9 cellular contexts compared by ENCODE assay signal in genomic region chr12:108570743-108571603, GRCh38. TPM values are rescaled to one million over a fixed set of nuclear protein-coding genes. Genes with fewer than 3 reads are reported as not detected.
DNase-seq lines count a peak whose midpoint lies in the region; ATAC-seq, FAIRE-seq and TF ChIP-seq lines count a peak whose summit lies in the region.
"Had no signal": no experiment of that assay in that cellular context is flagged by ENCODE, and none has a peak within 500 bp of the region (broad histone marks: within the 10 kb centered on the region; RNA-seq: fewer than 3 reads in every experiment).

No MANE protein-coding gene starts in this region.

- H3K27me3 ChIP-seq in stomach, result no peaks in the 10 kb centered on the region

- TF ChIP-seq CTCF in activated B cell treated with CpG ODN at 0.5 μM for 24 hours (IDR thresholded peaks at IDR 0.05) (no peak), stomach (IDR thresholded peaks at IDR 0.05) (no peak)

- H3K9me3 ChIP-seq in stomach, result no peaks in the 10 kb centered on the region

- no peak for TF ChIP-seq EP300 in stomach (IDR thresholded peaks at IDR 0.05)

- H3K36me3 ChIP-seq in stomach, result peaks cover 26 to 45% (median 42%) of the 10 kb centered on the region in 4 donors

- peak overlapping the region; percentile 97 for H3K27ac Mint-ChIP-seq in activated B cell treated with CpG ODN at 0.5 μM for 24 hours

- no peaks in the 10 kb centered on the region for H3K27me3 Mint-ChIP-seq in activated B cell treated with CpG ODN at 0.5 μM for 24 hours

- peaks cover 46% of the 10 kb centered on the region for H3K36me3 Mint-ChIP-seq in activated B cell treated with CpG ODN at 0.5 μM for 24 hours (ENCODE audit: low read depth)

- H3K4me3 Mint-ChIP-seq in activated B cell treated with CpG ODN at 0.5 μM for 24 hours, result no peak overlapping the region

- peaks cover 87% of the 10 kb centered on the region for H3K4me1 Mint-ChIP-seq in activated B cell treated with CpG ODN at 0.5 μM for 24 hours

- ATAC-seq in activated B cell treated with CpG ODN at 0.5 μM for 24 hours (ENCODE audit: low read depth) (no peak), GM19023 (IDR thresholded peaks at IDR 0.05; ENCODE audit: unreplicated experiment) (no peak), GM21717 (IDR thresholded peaks at IDR 0.05; ENCODE audit: unreplicated experiment) (no peak)

- WGBS in stomach, 5 donors, result 56 to 63% (median 62%) methylated on average over 2 to 3 of the region's 3 CpGs

- POLR2A ChIA-PET in activated B cell treated with CpG ODN at 0.5 μM for 24 hours (lab: Charles Lee), result interaction anchor here (0.9 to 10.6 kb wide), 3 partner anchors 47 to 230 kb away, joined by 3 to 158 read pairs (median 135); partner anchors contain the start of gene SELPLG

- intact Hi-C loops in activated B cell treated with CpG ODN at 0.5 μM for 24 hours (cut with micrococcal nuclease), result no loop called here
- intact Hi-C loops in stomach (cut with DNase I; ENCODE audit: low total_unique reads), result no loop called here

- H3K27ac ChIP-seq in stomach, result no peak overlapping the region

- H3K4me1 ChIP-seq in stomach, result peaks cover 5 to 29% (median 12%) of the 10 kb centered on the region in 4 donors

- no peak for TF ChIP-seq POLR2A in stomach (IDR thresholded peaks at IDR 0.05)

- peak; percentile 73 for FAIRE-seq in GM18507 (lab: Jason Lieb, UNC)

- CTCF ChIA-PET in activated B cell treated with CpG ODN at 0.5 μM for 24 hours (lab: Charles Lee), result interaction anchor here (1.0 to 14.5 kb wide), 7 partner anchors 8 to 231 kb away, joined by 4 to 338 read pairs (median 6); partner anchors contain the start of genes ISCU and SELPLG

- no peaks in the 10 kb centered on the region for H3K9me3 Mint-ChIP-seq in activated B cell treated with CpG ODN at 0.5 μM for 24 hours

- H3K4me3 ChIP-seq in stomach, result no peak overlapping the region

- peak; percentile 44 for DNase-seq in Ammon's horn (ENCODE audit: low spot score)
- no peak for DNase-seq in GM18507 (ENCODE audit: extremely low spot score, insufficient read length, low read depth)
- DNase-seq in activated B cell treated with CpG ODN at 0.5 μM for 24 hours, result no peak
- DNase-seq in kidney tubule cell (ENCODE audit: low spot score), result peak; percentile 9
- DNase-seq in stomach, result no peak
- no peak for DNase-seq in T1000 (lab: John Stamatoyannopoulos, UW)

RNA-seq across cellular contexts. Expression of gene ISCU, which starts 8.6 kb away (rescaled TPM):
- total RNA-seq in activated B cell treated with CpG ODN at 0.5 μM for 24 hours, result 114 and 117 TPM in 2 replicates
- 100 to 1,000 TPM in 3 of 5 donors, 10 to 100 TPM in 2; 83.3 to 251 (median 154) TPM for total RNA-seq in stomach
- polyA plus RNA-seq in stomach, result 100 to 1,000 TPM; 140 to 256 (median 177) TPM

RNA-seq across cellular contexts. Expression of gene SART3, which starts 10.0 kb away (rescaled TPM):
- total RNA-seq in activated B cell treated with CpG ODN at 0.5 μM for 24 hours (88.4 and 107 TPM in 2 replicates), stomach (100 to 1,000 TPM in 1 of 5 donors, 10 to 100 TPM in 4; 47.2 to 106 (median 56.2) TPM)
- polyA plus RNA-seq in stomach, result 10 to 100 TPM; 11.7 to 12.4 (median 12.0) TPM

RNA-seq across cellular contexts. Expression of gene TMEM119, which starts 26.9 kb away (rescaled TPM):
- total RNA-seq in activated B cell treated with CpG ODN at 0.5 μM for 24 hours (not detected in 2 replicates), stomach (10 to 100 TPM in 2 of 5 donors, under 1 TPM in 2, not detected in 1; 0.45 to 16.2 (median 6.0) TPM)
- 10 to 100 TPM in 2 of 3 donors, 1 to 10 TPM in 1; 1.3 to 17.1 (median 14.8) TPM for polyA plus RNA-seq in stomach
- total RNA-seq: NCI-H460 had no signal

RNA-seq across cellular contexts. Expression of gene FICD, which starts 55.9 kb away (rescaled TPM):
- total RNA-seq in activated B cell treated with CpG ODN at 0.5 μM for 24 hours (7.7 and 11.2 TPM in 2 replicates), stomach (10 to 100 TPM in 3 of 5 donors, 1 to 10 TPM in 2; 2.3 to 26.3 (median 14.2) TPM)
- polyA plus RNA-seq in stomach, result 1 to 10 TPM; 1.2 to 3.7 (median 1.4) TPM

Comparison
In these comparisons a context has a peak if more than half of its experiments do, and no peak if none do; other contexts are left out.
1. DNase-seq: peak in Ammon's horn (single experiment) and kidney tubule cell (single experiment); none in GM18507 (single experiment), activated B cell treated with CpG ODN at 0.5 μM for 24 hours (single experiment), stomach (single experiment) and T1000 (single experiment).